8 cellular contexts compared by ENCODE assay signal in the genomic region with DNA sequence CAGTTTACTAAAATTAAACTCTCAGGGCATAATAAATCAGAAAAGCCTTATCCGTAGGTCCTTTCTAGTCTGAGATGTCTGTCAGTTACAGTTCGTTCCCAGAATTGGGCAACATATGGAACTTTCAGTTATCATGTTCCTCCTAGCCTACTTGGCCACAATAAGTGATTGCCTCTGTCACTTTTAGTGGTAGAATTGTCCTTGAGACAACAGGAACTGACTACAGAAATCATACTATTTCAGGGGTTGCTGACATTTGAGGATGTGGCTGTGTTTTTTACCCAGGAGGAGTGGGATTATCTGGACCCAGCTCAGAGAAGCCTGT. TPM values are rescaled to one million over a fixed set of nuclear protein-coding genes. Genes with fewer than 3 reads are reported as not detected.
A peak's percentile ranks its signal among the peaks of the same experiment; 100 is the strongest.
DNase-seq lines count a peak whose midpoint lies in the region; ATAC-seq, FAIRE-seq and TF ChIP-seq lines count a peak whose summit lies in the region.

No MANE protein-coding gene starts in this region.

- peak overlapping the region; percentile 94 for H3K4me2 ChIP-seq in HepG2 (ENCODE audit: low read depth, low read length)

- TF ChIP-seq CTCF in HepG2 (CRISPR knock-in tag; IDR thresholded peaks at IDR 0.05): no peak
- no peak for TF ChIP-seq CTCF in transverse colon (IDR thresholded peaks at IDR 0.05)

- CTCF ChIA-PET in activated naive CD4-positive, alpha-beta T cell treated with anti-CD3 and anti-CD28 coated beads, Interleukin-2, amount 10 ng/mL, durations not matched to agents 7 days and 5 days (lab: Charles Lee): interaction anchor here (3.6 kb wide), 1 partner anchor 11 kb away, joined by 13 read pairs; no protein-coding TSS in a partner anchor
- CTCF ChIA-PET in HepG2 (lab: Yijun Ruan, JAX; ENCODE audit: low intra/inter-chr PET ratio, low total read pairs): no interaction called here

- 0% methylated on average over 2 of the region's 2 CpGs for WGBS in HepG2 (ENCODE audit: low lambda C conversion rate)
- 0 to 9% methylated on average over 2 of the region's 2 CpGs for WGBS in transverse colon (ENCODE audit: low coverage in 1 of 2), 2 donors

- FAIRE-seq in HepG2 (lab: Jason Lieb, UNC): no peak

- H3K27me3 Mint-ChIP-seq in activated naive CD4-positive, alpha-beta T cell treated with anti-CD3 and anti-CD28 coated beads, Interleukin-2, amount 10 ng/mL, durations not matched to agents 7 days and 5 days: peaks cover 3% of the 10 kb centered on the region
- H3K27me3 Mint-ChIP-seq in activated naive CD8-positive, alpha-beta T cell treated with anti-CD3 and anti-CD28 coated beads, Interleukin-2, amount 50 U/mL, for 24 hours: no peaks in the 10 kb centered on the region

- H2AFZ ChIP-seq in HepG2 (ENCODE audit: low read length): no peak overlapping the region

- TF ChIP-seq POLR2A in HepG2 (IDR thresholded peaks at IDR 0.05; ENCODE audit: insufficient read depth in 1 of 2, low read depth in 2 of 2, low read length in 2 of 2) (no peak), transverse colon (IDR thresholded peaks at IDR 0.05) (no peak)

- BruUV-seq in HepG2 (replicated peaks; lab: Mats Ljungman, UMichigan): no TSS peak

- peak overlapping the region; percentile 55 for H3K27ac ChIP-seq in HepG2 (ENCODE audit: extremely low read length, insufficient read depth, low read length)
- peak overlapping the region; percentile 84 to 93 (median 88) for H3K27ac ChIP-seq in transverse colon

- H3K36me3 ChIP-seq in HepG2 (replicated peaks in 1 of 2; ENCODE audit: control insufficient read depth in 1 of 2, insufficient read depth in 2 of 2, low read length in 2 of 2): peaks cover 8 to 58% of the 10 kb centered on the region in 2 experiments
- H3K36me3 ChIP-seq in transverse colon: peaks cover 3 to 47% (median 24%) of the 10 kb centered on the region in 4 donors

- POLR2A ChIA-PET in HepG2 (lab: Yijun Ruan, JAX): interaction anchor here (0.7 to 2.6 kb wide), 9 partner anchors 10 to 371 kb away, joined by 3 to 54 read pairs (median 23); a partner anchor contains a TSS

- in situ Hi-C loops in HepG2 (cut with HindIII; ENCODE audit: extremely low pct_ligation_motif_present, low pct_unique_long_range_greater_than_20kb) (loop anchor here (5.0 to 10.0 kb wide), 3 partner anchors 58 to 285 kb away; a partner anchor contains a TSS), transverse colon (cut with MboI; ENCODE audit: low pct_ligation_motif_present in 1 of 4, low pct_unique_long_range_greater_than_20kb in 1 of 4, low sequenced_read_pairs in 3 of 4) (loop anchor here in 1 of 4 donors (10.0 kb wide), 1 partner anchor 135 kb away; a partner anchor contains a TSS)

- TF ChIP-seq EP300 in HepG2 (IDR thresholded peaks at IDR 0.05; ENCODE audit: low read depth in 2 of 2, low read length in 2 of 2) (no peak), HepG2 (CRISPR knock-in tag; IDR thresholded peaks at IDR 0.05; ENCODE audit: borderline replicate concordance) (no peak), transverse colon (IDR thresholded peaks at IDR 0.05; ENCODE audit: low read depth) (no peak)

- H3K4me1 ChIP-seq in HepG2 (ENCODE audit: insufficient read depth, low read length): peaks cover 72% of the 10 kb centered on the region
- H3K4me1 ChIP-seq in transverse colon: peaks cover 8 to 50% (median 26%) of the 10 kb centered on the region in 4 donors

- peaks cover 14% of the 10 kb centered on the region for H3K9me3 Mint-ChIP-seq in activated naive CD4-positive, alpha-beta T cell treated with anti-CD3 and anti-CD28 coated beads, Interleukin-2, amount 10 ng/mL, durations not matched to agents 7 days and 5 days
- peaks cover 45% of the 10 kb centered on the region for H3K9me3 Mint-ChIP-seq in activated naive CD8-positive, alpha-beta T cell treated with anti-CD3 and anti-CD28 coated beads, Interleukin-2, amount 50 U/mL, for 24 hours

- peaks cover 55% of the 10 kb centered on the region for H3K4me1 Mint-ChIP-seq in activated naive CD4-positive, alpha-beta T cell treated with anti-CD3 and anti-CD28 coated beads, Interleukin-2, amount 10 ng/mL, durations not matched to agents 7 days and 5 days
- peaks cover 68% of the 10 kb centered on the region for H3K4me1 Mint-ChIP-seq in activated naive CD8-positive, alpha-beta T cell treated with anti-CD3 and anti-CD28 coated beads, Interleukin-2, amount 50 U/mL, for 24 hours

- H3K36me3 Mint-ChIP-seq in activated naive CD4-positive, alpha-beta T cell treated with anti-CD3 and anti-CD28 coated beads, Interleukin-2, amount 10 ng/mL, durations not matched to agents 7 days and 5 days: peaks cover 72% of the 10 kb centered on the region
- H3K36me3 Mint-ChIP-seq in activated naive CD8-positive, alpha-beta T cell treated with anti-CD3 and anti-CD28 coated beads, Interleukin-2, amount 50 U/mL, for 24 hours (ENCODE audit: low read depth): peaks cover 76% of the 10 kb centered on the region

- ATAC-seq in activated naive CD8-positive, alpha-beta T cell treated with anti-CD3 and anti-CD28 coated beads, Interleukin-2, amount 50 U/mL, for 24 hours: no peak
- no peak for ATAC-seq in HepG2

- H3K9me3 ChIP-seq in HepG2 (ENCODE audit: low read length) (no peaks in the 10 kb centered on the region; the same call in 1 of the 2 replicates), transverse colon (peaks cover 10 to 24% of the 10 kb centered on the region in 2 donors)

- peaks cover 86% of the 10 kb centered on the region for H3K79me2 ChIP-seq in HepG2 (ENCODE audit: insufficient read depth, low read length)

- DNase-seq in activated naive CD4-positive, alpha-beta T cell treated with anti-CD3 and anti-CD28 coated beads, Interleukin-2, amount 10 ng/mL, durations not matched to agents 7 days and 5 days: no peak
- DNase-seq in activated naive CD4-positive, alpha-beta T cell treated with Interleukin-2 at 50 U/mL for 16 hours: no peak
- no peak for DNase-seq in activated naive CD8-positive, alpha-beta T cell treated with anti-CD3 and anti-CD28 coated beads, Interleukin-2, amount 50 U/mL, for 24 hours
- DNase-seq in HepG2 (ENCODE audit: low spot score): no peak
- no peak for DNase-seq in transverse colon
- DNase-seq in HuH-7 (ENCODE audit: low spot score): no peak
- no peak for DNase-seq in DMS79 treated with DMSO at 0.1 percent for 48 hours (lab: John Stamatoyannopoulos, UW)
- no peak for DNase-seq in mucosa of gallbladder (ENCODE audit: low spot score)

- H3K4me3 ChIP-seq in HepG2 (replicated peaks in 1 of 3; ENCODE audit: insufficient read depth in 1 of 3, low read depth in 2 of 3, low read length in 3 of 3) (peak overlapping the region; percentile 82 to 90 (median 86)), transverse colon (peak overlapping the region; percentile 53 to 94 (median 74))

- TF ChIP-seq RAD21 in HepG2 (CRISPR knock-in tag; IDR thresholded peaks at IDR 0.05): no peak

- peak overlapping the region; percentile 96 for H3K4me3 Mint-ChIP-seq in activated naive CD4-positive, alpha-beta T cell treated with anti-CD3 and anti-CD28 coated beads, Interleukin-2, amount 10 ng/mL, durations not matched to agents 7 days and 5 days
- H3K4me3 Mint-ChIP-seq in activated naive CD8-positive, alpha-beta T cell treated with anti-CD3 and anti-CD28 coated beads, Interleukin-2, amount 50 U/mL, for 24 hours: peak overlapping the region; percentile 99

- H4K20me1 ChIP-seq in HepG2 (ENCODE audit: insufficient read depth, low read length): 0 out of 2 replicates have a peak, but pooled peaks cover 7% of the 10 kb centered on the region

- intact Hi-C loops in HepG2 (cut with micrococcal nuclease; ENCODE audit: unreplicated experiment): loop anchor here (2.0 to 5.0 kb wide), 2 partner anchors 75 to 133 kb away; a partner anchor contains a TSS
- intact Hi-C loops in transverse colon (cut with DNase I; ENCODE audit: low total_unique reads): no loop called here

- peak overlapping the region; percentile 81 for H3K9ac ChIP-seq in HepG2 (ENCODE audit: insufficient read depth, low read depth, low read length)

- H3K27ac Mint-ChIP-seq in activated naive CD4-positive, alpha-beta T cell treated with anti-CD3 and anti-CD28 coated beads, Interleukin-2, amount 10 ng/mL, durations not matched to agents 7 days and 5 days: peak overlapping the region; percentile 98
- peak overlapping the region; percentile 99 for H3K27ac Mint-ChIP-seq in activated naive CD8-positive, alpha-beta T cell treated with anti-CD3 and anti-CD28 coated beads, Interleukin-2, amount 50 U/mL, for 24 hours

- H3K27me3 ChIP-seq in HepG2 (ENCODE audit: control insufficient read depth in 1 of 2, insufficient read depth in 2 of 2, low read length in 2 of 2) (no peaks in the 10 kb centered on the region; a peak in 1 of 5 replicates), transverse colon (no peaks in the 10 kb centered on the region)

RNA-seq across cellular contexts. Expression of a gene that starts 1.0 kb away (rescaled TPM):
- 50.0 and 65.4 TPM in 2 replicates for total RNA-seq in HepG2 (2016; rRNA removed; fragmentation: Illumina TruSeq; extraction: Trizol)
- 8.6 and 10.3 TPM in 2 replicates for total RNA-seq in HepG2 (2016; cell fraction: cytosol; rRNA removed; fragmentation: Illumina TruSeq; extraction: Trizol; ENCODE audit: low read depth)
- total RNA-seq in HepG2 (2016; cell fraction: insoluble cytoplasmic fraction; rRNA removed; fragmentation: Illumina TruSeq; extraction: Trizol): 48.2 and 65.9 TPM in 2 replicates
- total RNA-seq in HepG2 (2016; cell fraction: membrane; rRNA removed; fragmentation: Illumina TruSeq; extraction: Trizol): 33.1 and 39.4 TPM in 2 replicates
- total RNA-seq in HepG2 (2016; cell fraction: nucleus; rRNA removed; fragmentation: Illumina TruSeq; extraction: Trizol): 46.2 and 50.3 TPM in 2 replicates
- polyA plus RNA-seq in HepG2 (2011; rRNA removed): 7.9 and 8.4 TPM in 2 replicates
- 2.8 and 5.5 TPM in 2 replicates for polyA plus RNA-seq in HepG2 (2011; cell fraction: cytosol; rRNA removed)
- 11.7 and 16.1 TPM in 2 replicates for polyA plus RNA-seq in HepG2 (2011; cell fraction: nucleus; rRNA removed)
- polyA plus RNA-seq in HepG2 (2012): 23.9 and 31.6 TPM in 2 replicates
- polyA plus RNA-seq in HepG2 (2016; cell fraction: cytosol; fragmentation: Illumina TruSeq; extraction: Trizol; ENCODE audit: low read depth): 3.4 and 3.7 TPM in 2 replicates
- 40.8 and 42.4 TPM in 2 replicates for polyA plus RNA-seq in HepG2 (2016; cell fraction: insoluble cytoplasmic fraction; fragmentation: Illumina TruSeq; extraction: Trizol; ENCODE audit: low read depth)
- polyA plus RNA-seq in HepG2 (2016; cell fraction: membrane; fragmentation: Illumina TruSeq; extraction: Trizol; ENCODE audit: low read depth): 12.9 and 13.9 TPM in 2 replicates
- 52.8 and 60.4 TPM in 2 replicates for polyA plus RNA-seq in HepG2 (2016; cell fraction: nucleus; fragmentation: Illumina TruSeq; extraction: Trizol; ENCODE audit: insufficient read depth, low read depth)
- polyA minus RNA-seq in HepG2 (2011; rRNA and poly(A)+ RNA removed; ENCODE audit: low replicate concordance): 2.2 and 6.6 TPM in 2 replicates
- 10.9 and 12.4 TPM in 2 replicates for polyA minus RNA-seq in HepG2 (2011; cell fraction: cytosol; rRNA and poly(A)+ RNA removed)
- polyA minus RNA-seq in HepG2 (2011; cell fraction: nucleus; rRNA and poly(A)+ RNA removed): 77.9 and 116 TPM in 2 replicates
- 10 to 100 TPM in 2 of 4 donors, 1 to 10 TPM in 2; 5.6 to 21.3 (median 13.4) TPM for total RNA-seq in transverse colon
- total RNA-seq in mucosa of gallbladder: 61.4 TPM

RNA-seq across cellular contexts. Expression of a gene that starts 1.2 kb away (rescaled TPM):
- total RNA-seq in HepG2 (2016; rRNA removed; fragmentation: Illumina TruSeq; extraction: Trizol) (70.0 and 107 TPM in 2 replicates), transverse colon (10 to 100 TPM in 1 of 4 donors, 1 to 10 TPM in 3; 3.4 to 16.1 (median 9.5) TPM), mucosa of gallbladder (12.1 TPM)
- 21.0 and 24.1 TPM in 2 replicates for total RNA-seq in HepG2 (2016; cell fraction: cytosol; rRNA removed; fragmentation: Illumina TruSeq; extraction: Trizol; ENCODE audit: low read depth)
- 68.9 and 116 TPM in 2 replicates for total RNA-seq in HepG2 (2016; cell fraction: insoluble cytoplasmic fraction; rRNA removed; fragmentation: Illumina TruSeq; extraction: Trizol)
- total RNA-seq in HepG2 (2016; cell fraction: membrane; rRNA removed; fragmentation: Illumina TruSeq; extraction: Trizol): 28.1 and 35.5 TPM in 2 replicates
- 39.6 and 40.3 TPM in 2 replicates for total RNA-seq in HepG2 (2016; cell fraction: nucleus; rRNA removed; fragmentation: Illumina TruSeq; extraction: Trizol)
- 30.0 and 37.1 TPM in 2 replicates for polyA plus RNA-seq in HepG2 (2011; rRNA removed)
- 12.7 and 22.1 TPM in 2 replicates for polyA plus RNA-seq in HepG2 (2011; cell fraction: cytosol; rRNA removed)
- polyA plus RNA-seq in HepG2 (2011; cell fraction: nucleus; rRNA removed): 6.3 and 8.8 TPM in 2 replicates
- polyA plus RNA-seq in HepG2 (2012): 35.5 and 51.6 TPM in 2 replicates
- 9.9 and 11.7 TPM in 2 replicates for polyA plus RNA-seq in HepG2 (2016; cell fraction: cytosol; fragmentation: Illumina TruSeq; extraction: Trizol; ENCODE audit: low read depth)
- polyA plus RNA-seq in HepG2 (2016; cell fraction: insoluble cytoplasmic fraction; fragmentation: Illumina TruSeq; extraction: Trizol; ENCODE audit: low read depth): 93.2 and 105 TPM in 2 replicates
- 17.3 and 19.1 TPM in 2 replicates for polyA plus RNA-seq in HepG2 (2016; cell fraction: membrane; fragmentation: Illumina TruSeq; extraction: Trizol; ENCODE audit: low read depth)
- polyA plus RNA-seq in HepG2 (2016; cell fraction: nucleus; fragmentation: Illumina TruSeq; extraction: Trizol; ENCODE audit: insufficient read depth, low read depth): 41.9 and 44.2 TPM in 2 replicates
- polyA minus RNA-seq in HepG2 (2011; rRNA and poly(A)+ RNA removed; ENCODE audit: low replicate concordance): 2.7 and 4.1 TPM in 2 replicates
- polyA minus RNA-seq in HepG2 (2011; cell fraction: cytosol; rRNA and poly(A)+ RNA removed): 6.6 and 7.6 TPM in 2 replicates
- polyA minus RNA-seq in HepG2 (2011; cell fraction: nucleus; rRNA and poly(A)+ RNA removed): 36.7 and 38.1 TPM in 2 replicates

RNA-seq across cellular contexts. Expression of a gene that starts 14.8 kb away (rescaled TPM):
- 0.71 and 1.0 TPM in 2 replicates for total RNA-seq in HepG2 (2016; rRNA removed; fragmentation: Illumina TruSeq; extraction: Trizol)
- 0.20 and 0.26 TPM in 2 replicates for total RNA-seq in HepG2 (2016; cell fraction: cytosol; rRNA removed; fragmentation: Illumina TruSeq; extraction: Trizol; ENCODE audit: low read depth)
- total RNA-seq in HepG2 (2016; cell fraction: insoluble cytoplasmic fraction; rRNA removed; fragmentation: Illumina TruSeq; extraction: Trizol): 0.45 and 0.77 TPM in 2 replicates
- 0.34 and 0.56 TPM in 2 replicates for total RNA-seq in HepG2 (2016; cell fraction: membrane; rRNA removed; fragmentation: Illumina TruSeq; extraction: Trizol)
- 0.78 and 0.97 TPM in 2 replicates for total RNA-seq in HepG2 (2016; cell fraction: nucleus; rRNA removed; fragmentation: Illumina TruSeq; extraction: Trizol)
- 7.9 and 11.2 TPM in 2 replicates for polyA plus RNA-seq in HepG2 (2011; rRNA removed)
- 3.9 and 10.6 TPM in 2 replicates for polyA plus RNA-seq in HepG2 (2011; cell fraction: cytosol; rRNA removed)
- polyA plus RNA-seq in HepG2 (2011; cell fraction: nucleus; rRNA removed): 4.2 and 7.6 TPM in 2 replicates
- polyA plus RNA-seq in HepG2 (2012): 26.8 and 34.2 TPM in 2 replicates
- polyA plus RNA-seq in HepG2 (2016; cell fraction: cytosol; fragmentation: Illumina TruSeq; extraction: Trizol; ENCODE audit: low read depth): 0.07 and 0.18 TPM in 2 replicates
- 0.80 and 0.87 TPM in 2 replicates for polyA plus RNA-seq in HepG2 (2016; cell fraction: insoluble cytoplasmic fraction; fragmentation: Illumina TruSeq; extraction: Trizol; ENCODE audit: low read depth)
- 0.22 and 0.24 TPM in 2 replicates for polyA plus RNA-seq in HepG2 (2016; cell fraction: membrane; fragmentation: Illumina TruSeq; extraction: Trizol; ENCODE audit: low read depth)
- polyA plus RNA-seq in HepG2 (2016; cell fraction: nucleus; fragmentation: Illumina TruSeq; extraction: Trizol; ENCODE audit: insufficient read depth, low read depth): 1.4 and 1.7 TPM in 2 replicates
- polyA minus RNA-seq in HepG2 (2011; rRNA and poly(A)+ RNA removed; ENCODE audit: low replicate concordance): 0.05 and 7.3 TPM in 2 replicates
- polyA minus RNA-seq in HepG2 (2011; cell fraction: cytosol; rRNA and poly(A)+ RNA removed): 5.0 and 10.0 TPM in 2 replicates
- 7.6 and 12.8 TPM in 2 replicates for polyA minus RNA-seq in HepG2 (2011; cell fraction: nucleus; rRNA and poly(A)+ RNA removed)
- total RNA-seq in transverse colon: under 1 TPM in 1 of 4 donors, not detected in 3; 0.14 TPM
- 117 TPM for total RNA-seq in mucosa of gallbladder

RNA-seq across cellular contexts. Expression of a gene that starts 36.0 kb away (rescaled TPM):
- 0.97 and 1.1 TPM in 2 replicates for total RNA-seq in HepG2 (2016; rRNA removed; fragmentation: Illumina TruSeq; extraction: Trizol)
- 0.26 and 0.91 TPM in 2 replicates for total RNA-seq in HepG2 (2016; cell fraction: cytosol; rRNA removed; fragmentation: Illumina TruSeq; extraction: Trizol; ENCODE audit: low read depth)
- 0.48 and 0.97 TPM in 2 replicates for total RNA-seq in HepG2 (2016; cell fraction: insoluble cytoplasmic fraction; rRNA removed; fragmentation: Illumina TruSeq; extraction: Trizol)
- 0.86 and 0.90 TPM in 2 replicates for total RNA-seq in HepG2 (2016; cell fraction: membrane; rRNA removed; fragmentation: Illumina TruSeq; extraction: Trizol)
- 0.34 and 0.56 TPM in 2 replicates for total RNA-seq in HepG2 (2016; cell fraction: nucleus; rRNA removed; fragmentation: Illumina TruSeq; extraction: Trizol)
- 0.29 and 0.84 TPM in 2 replicates for polyA plus RNA-seq in HepG2 (2011; rRNA removed)
- polyA plus RNA-seq in HepG2 (2011; cell fraction: cytosol; rRNA removed): 0.74 and 0.91 TPM in 2 replicates
- 0.39 and 0.48 TPM in 2 replicates for polyA plus RNA-seq in HepG2 (2011; cell fraction: nucleus; rRNA removed)
- 2.4 TPM in 2 replicates for polyA plus RNA-seq in HepG2 (2012)
- polyA plus RNA-seq in HepG2 (2016; cell fraction: cytosol; fragmentation: Illumina TruSeq; extraction: Trizol; ENCODE audit: low read depth): 0.50 and 0.58 TPM in 2 replicates
- polyA plus RNA-seq in HepG2 (2016; cell fraction: insoluble cytoplasmic fraction; fragmentation: Illumina TruSeq; extraction: Trizol; ENCODE audit: low read depth): 0.89 and 1.8 TPM in 2 replicates
- polyA plus RNA-seq in HepG2 (2016; cell fraction: membrane; fragmentation: Illumina TruSeq; extraction: Trizol; ENCODE audit: low read depth): 0.68 and 0.76 TPM in 2 replicates
- polyA plus RNA-seq in HepG2 (2016; cell fraction: nucleus; fragmentation: Illumina TruSeq; extraction: Trizol; ENCODE audit: insufficient read depth, low read depth): 0.57 and 0.68 TPM in 2 replicates
- 0.78 TPM in 1 of 2 replicates, not detected in the other for polyA minus RNA-seq in HepG2 (2011; rRNA and poly(A)+ RNA removed; ENCODE audit: low replicate concordance)
- 0.53 and 0.59 TPM in 2 replicates for polyA minus RNA-seq in HepG2 (2011; cell fraction: cytosol; rRNA and poly(A)+ RNA removed)
- 0.26 TPM in 1 of 2 replicates, not detected in the other for polyA minus RNA-seq in HepG2 (2011; cell fraction: nucleus; rRNA and poly(A)+ RNA removed)
- total RNA-seq in transverse colon: 10 to 100 TPM in 2 of 4 donors, 1 to 10 TPM in 1, not detected in 1; 1.9 to 55.0 (median 20.1) TPM
- 265 TPM for total RNA-seq in mucosa of gallbladder

Comparison
In these comparisons a context has a peak if more than half of its experiments do, and no peak if none do; other contexts are left out.
1. RNA of a gene that starts 14.8 kb away (total RNA-seq): 117 TPM in mucosa of gallbladder (single experiment); 0.20 to 1.0 TPM in HepG2 and 0.14 TPM in transverse colon; every median in the first group is over 10 times any median in the second.